In the genomic region with DNA sequence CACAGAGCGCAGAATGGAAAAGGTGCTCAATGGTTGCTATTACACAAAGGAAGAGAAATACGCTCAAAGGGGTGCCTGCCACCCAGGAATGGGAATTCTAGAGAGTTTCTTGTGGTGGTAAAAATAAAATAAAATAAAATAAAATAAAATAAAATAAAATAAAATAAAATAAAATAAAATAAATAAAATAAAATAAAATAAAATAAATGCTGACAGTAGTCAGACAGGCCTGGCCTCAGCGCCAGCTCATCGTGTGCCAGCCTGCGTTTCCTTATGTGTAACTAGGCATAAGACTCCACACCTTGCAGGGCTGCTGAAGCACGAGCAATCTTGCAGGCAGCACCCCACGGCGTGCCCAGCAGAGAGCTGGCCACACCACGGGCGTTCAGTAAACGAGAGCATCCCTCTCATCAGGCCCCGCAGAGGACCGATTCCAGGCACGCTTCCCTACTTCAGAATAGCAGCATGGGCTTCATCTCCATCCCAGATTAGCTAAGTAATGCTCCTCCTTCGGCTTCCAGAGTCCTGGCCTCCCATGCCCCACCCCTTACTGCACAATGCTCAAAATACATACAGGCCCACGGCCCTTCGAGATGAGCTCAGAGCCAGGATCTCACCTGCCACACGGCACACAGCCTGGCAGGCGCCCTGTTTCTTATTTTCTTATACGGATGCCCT, we compare ENCODE assay signal across 17 cellular contexts. TPM values are rescaled to one million over a fixed set of nuclear protein-coding genes. Genes with fewer than 3 reads are reported as not detected.
DNase-seq lines count a peak whose midpoint lies in the region; ATAC-seq, FAIRE-seq and TF ChIP-seq lines count a peak whose summit lies in the region.
"Had no signal": no experiment of that assay in that cellular context is flagged by ENCODE, and none has a peak within 500 bp of the region (broad histone marks: within the 10 kb centered on the region; RNA-seq: fewer than 3 reads in every experiment).

No MANE protein-coding gene starts in this region.

- H3K36me3 Mint-ChIP-seq in MCF 10A (ENCODE audit: insufficient read depth, unreplicated experiment): peaks cover 11% of the 10 kb centered on the region

- no peaks in the 10 kb centered on the region for H3K9me3 Mint-ChIP-seq in MCF 10A (ENCODE audit: unreplicated experiment)
- H3K9me3 Mint-ChIP-seq: activated CD4-positive, alpha-beta memory T cell treated with anti-CD3 and anti-CD28 coated beads for 36 hours; memory B cell; stimulated activated memory B cell treated with anti-CD40 and anti-IgM and Interleukin-4, amounts not matched to agents 10 μg/mL and 1 μg/mL and 100 μg/mL, for 72 hours had no signal

- CTCF ChIA-PET in SK-N-SH (lab: Yijun Ruan, JAX): interaction anchor here (0.6 to 7.9 kb wide), 6 partner anchors 21 to 236 kb away, joined by 3 to 168 read pairs (median 4); partner anchors contain the start of gene NOP53
- CTCF ChIA-PET in MCF 10A (lab: Yijun Ruan, JAX): interaction anchor here (0.6 to 1.7 kb wide), 8 partner anchors 12 to 1113 kb away, joined by 3 to 6 read pairs (median 4); no protein-coding TSS in a partner anchor

- H3K27me3 ChIP-seq in SK-N-SH (ENCODE audit: insufficient read depth): no peaks in the 10 kb centered on the region
- H3K27me3 ChIP-seq in suprapubic skin: no peaks in the 10 kb centered on the region

- no peak for TF ChIP-seq RAD21 in SK-N-SH (IDR thresholded peaks at IDR 0.05; ENCODE audit: low read length)

- H3K27ac ChIP-seq in SK-N-SH (ENCODE audit: low read depth in 2 of 2, low read length in 1 of 2): peak overlapping the region in 1 of 2 experiments; percentile 27; a peak in 1 of 4 replicates
- H3K27ac ChIP-seq in suprapubic skin: peak overlapping the region; percentile 52

- peaks cover 45% of the 10 kb centered on the region for H3K4me1 Mint-ChIP-seq in MCF 10A (ENCODE audit: insufficient read depth, unreplicated experiment)

- DNase-seq in SK-N-SH: no peak
- no peak for DNase-seq in MCF 10A (ENCODE audit: unreplicated experiment)
- DNase-seq in myocyte (ENCODE audit: low read depth): peak; percentile 63
- no peak for DNase-seq in suprapubic skin (ENCODE audit: low spot score in 2 of 2)
- DNase-seq in GF-D8 (lab: John Stamatoyannopoulos, UW): no peak
- DNase-seq in T-helper 9 cell: no peak
- DNase-seq in GM12892 (ENCODE audit: insufficient read length): no peak
- DNase-seq: activated CD4-positive, alpha-beta memory T cell treated with anti-CD3 and anti-CD28 coated beads for 36 hours; activated effector memory CD4-positive, alpha-beta T cell treated with Interleukin-2 at 50 U/mL for 16 hours; Kasumi-1; NCI-H2029; stimulated activated CD4-positive, alpha-beta T cell treated with anti-CD3 and anti-CD28 coated beads, Interleukin-4, amount 100 ng/mL, for 1 hour had no signal

- TF ChIP-seq EP300 in SK-N-SH (IDR thresholded peaks at IDR 0.05; ENCODE audit: borderline replicate concordance in 1 of 2, low read depth in 1 of 2, low read length in 1 of 2) (no peak), suprapubic skin (IDR thresholded peaks at IDR 0.05) (no peak)

- TF ChIP-seq CTCF in SK-N-SH (IDR thresholded peaks at IDR 0.05): no peak
- TF ChIP-seq CTCF in MCF 10A (IDR thresholded peaks at IDR 0.05; ENCODE audit: unreplicated experiment): no peak
- no peak for TF ChIP-seq CTCF in suprapubic skin (IDR thresholded peaks at IDR 0.05)

- FAIRE-seq in GM12892 (lab: Jason Lieb, UNC): no peak
- FAIRE-seq: A204.1 had no signal

- peaks cover 87% of the 10 kb centered on the region for H3K79me2 ChIP-seq in SK-N-SH (ENCODE audit: insufficient read depth)

- peaks cover 38% of the 10 kb centered on the region for H4K20me1 ChIP-seq in SK-N-SH (ENCODE audit: insufficient read depth)

- no peak overlapping the region for H2AFZ ChIP-seq in SK-N-SH (ENCODE audit: low read depth)

- no peaks in the 10 kb centered on the region for H3K27me3 Mint-ChIP-seq in MCF 10A (ENCODE audit: insufficient read depth, unreplicated experiment)
- H3K27me3 Mint-ChIP-seq: activated CD4-positive, alpha-beta memory T cell treated with anti-CD3 and anti-CD28 coated beads for 36 hours; memory B cell; stimulated activated memory B cell treated with anti-CD40 and anti-IgM and Interleukin-4, amounts not matched to agents 10 μg/mL and 1 μg/mL and 100 μg/mL, for 72 hours had no signal

- intact Hi-C loops in MCF 10A (cut with micrococcal nuclease): no loop called here

- H3K4me1 ChIP-seq in SK-N-SH (ENCODE audit: control insufficient read depth in 1 of 2, insufficient read depth in 2 of 2, low read depth in 1 of 2, low read length in 1 of 2): peaks cover 15 to 40% of the 10 kb centered on the region in 2 experiments; a peak in 3 of 4 replicates
- H3K4me1 ChIP-seq in suprapubic skin: peaks cover 84% of the 10 kb centered on the region

- H3K4me3 ChIP-seq in SK-N-SH (ENCODE audit: low read depth in 2 of 2, low read length in 1 of 2): no peak overlapping the region
- H3K4me3 ChIP-seq in suprapubic skin: no peak overlapping the region

- H3K36me3 ChIP-seq in SK-N-SH (replicated peaks in 1 of 2; ENCODE audit: control insufficient read depth in 1 of 2, insufficient read depth in 2 of 2, low read length in 1 of 2) (peaks cover 0 to 7% of the 10 kb centered on the region in 2 experiments), suprapubic skin (no peaks in the 10 kb centered on the region)

- H3K9me3 ChIP-seq in SK-N-SH: no peaks in the 10 kb centered on the region
- H3K9me3 ChIP-seq in suprapubic skin: no peaks in the 10 kb centered on the region

- 0 out of 2 replicates have a peak overlapping the region, but pooled peaks have one; percentile 20 for H3K4me2 ChIP-seq in SK-N-SH

- TF ChIP-seq POLR2A in suprapubic skin (IDR thresholded peaks at IDR 0.05) (no peak), GM12892 (IDR thresholded peaks at IDR 0.05; ENCODE audit: low read depth, low read length) (no peak)

- H3K27ac Mint-ChIP-seq in MCF 10A (ENCODE audit: low read depth, unreplicated experiment): peak overlapping the region; percentile 46
- H3K27ac Mint-ChIP-seq: memory B cell; stimulated activated memory B cell treated with anti-CD40 and anti-IgM and Interleukin-4, amounts not matched to agents 10 μg/mL and 1 μg/mL and 100 μg/mL, for 72 hours had no signal

- 92% methylated on average over 17 of the region's 20 CpGs for WGBS in SK-N-SH (ENCODE audit: low lambda C conversion rate)
- WGBS in suprapubic skin: 36% methylated on average over 20 of the region's 20 CpGs

- POLR2A ChIA-PET in SK-N-SH (lab: Yijun Ruan, JAX): no interaction called here
- POLR2A ChIA-PET in MCF 10A (lab: Yijun Ruan, JAX): interaction anchor here (0.6 to 2.6 kb wide), 12 partner anchors 8 to 160 kb away, joined by 3 to 15 read pairs (median 6); partner anchors contain the start of genes DHX34 and KPTN

- peak overlapping the region; percentile 64 for H3K4me3 Mint-ChIP-seq in MCF 10A (ENCODE audit: unreplicated experiment)
- H3K4me3 Mint-ChIP-seq: activated CD4-positive, alpha-beta memory T cell treated with anti-CD3 and anti-CD28 coated beads for 36 hours; memory B cell; stimulated activated memory B cell treated with anti-CD40 and anti-IgM and Interleukin-4, amounts not matched to agents 10 μg/mL and 1 μg/mL and 100 μg/mL, for 72 hours had no signal

- BruUV-seq in MCF 10A (replicated peaks; lab: Mats Ljungman, UMichigan): no TSS peak

- no peaks in the 10 kb centered on the region for H3K9me2 ChIP-seq in SK-N-SH

- no peak for ATAC-seq in SK-N-SH treated with all-trans-retinoic acid at 6 μM for 48 hours
- ATAC-seq: HCT116; stimulated activated memory B cell treated with anti-CD40 and anti-IgM and Interleukin-4, amounts not matched to agents 10 μg/mL and 1 μg/mL and 100 μg/mL, for 72 hours had no signal

- no peak overlapping the region for H3K9ac ChIP-seq in SK-N-SH

- no peaks in the 10 kb centered on the region for H3F3A ChIP-seq in SK-N-SH (replicated peaks; ENCODE audit: insufficient read depth)

TF ChIP-seq in SK-N-SH, 30 proteins besides CTCF, POLR2A, EP300 and RAD21 (continues in another document):
- TF ChIP-seq FOXJ3 (CRISPR knock-in tag; IDR thresholded peaks at IDR 0.05) (no peak), FOXM1 (IDR thresholded peaks at IDR 0.05; ENCODE audit: low read depth) (no peak), RXRA (IDR thresholded peaks at IDR 0.05; ENCODE audit: borderline replicate concordance, low read depth) (no peak), MXI1 (IDR thresholded peaks at IDR 0.05; ENCODE audit: low read depth, low read length) (no peak), NRF1 (IDR thresholded peaks at IDR 0.05; ENCODE audit: low read depth, low read length) (no peak)

RNA-seq across cellular contexts. Expression of gene NAPA, which starts 5.6 kb away (rescaled TPM):
- 80.0 and 84.1 TPM in 2 replicates for polyA plus RNA-seq in SK-N-SH (2012; rRNA removed)
- 52.6 and 63.9 TPM in 2 replicates for polyA plus RNA-seq in SK-N-SH (2012; cell fraction: cytosol; rRNA removed)
- polyA plus RNA-seq in SK-N-SH (2012; cell fraction: nucleus; rRNA removed): 84.9 and 99.7 TPM in 2 replicates
- total RNA-seq in MCF 10A (2022): 72.1 and 73.2 TPM in 2 replicates
- total RNA-seq in myocyte: 195 and 246 TPM in 2 replicates
- polyA plus RNA-seq in myocyte (2012): 153 TPM
- 100 to 1,000 TPM; 170 to 232 (median 193) TPM for total RNA-seq in suprapubic skin
- 51.0 TPM for polyA plus RNA-seq in GM12892 (2012; ENCODE audit: missing spikeins)

RNA-seq across cellular contexts. Expression of gene KPTN, which starts 25.3 kb away (rescaled TPM):
- polyA plus RNA-seq in SK-N-SH (2012; rRNA removed): 15.8 and 17.7 TPM in 2 replicates
- polyA plus RNA-seq in SK-N-SH (2012; cell fraction: cytosol; rRNA removed): 6.3 and 8.9 TPM in 2 replicates
- 64.6 and 79.2 TPM in 2 replicates for polyA plus RNA-seq in SK-N-SH (2012; cell fraction: nucleus; rRNA removed)
- total RNA-seq in MCF 10A (2022): 9.7 and 17.6 TPM in 2 replicates
- 5.7 and 12.5 TPM in 2 replicates for total RNA-seq in myocyte
- 12.6 TPM for polyA plus RNA-seq in myocyte (2012)
- 10 to 100 TPM in 1 of 4 donors, 1 to 10 TPM in 3; 4.3 to 16.3 (median 5.9) TPM for total RNA-seq in suprapubic skin
- 8.5 TPM for polyA plus RNA-seq in GM12892 (2012; ENCODE audit: missing spikeins)

RNA-seq across cellular contexts. Expression of gene SLC8A2, which starts 37.6 kb away (rescaled TPM):
- 0.29 and 0.58 TPM in 2 replicates for polyA plus RNA-seq in SK-N-SH (2012; rRNA removed)
- 0.26 and 0.45 TPM in 2 replicates for polyA plus RNA-seq in SK-N-SH (2012; cell fraction: cytosol; rRNA removed)
- 0.56 and 0.79 TPM in 2 replicates for polyA plus RNA-seq in SK-N-SH (2012; cell fraction: nucleus; rRNA removed)
- 0.54 TPM in 1 of 2 replicates, not detected in the other for total RNA-seq in MCF 10A (2022)
- not detected in 2 replicates for total RNA-seq in myocyte
- 0.08 TPM for polyA plus RNA-seq in myocyte (2012)
- total RNA-seq in suprapubic skin: 1 to 10 TPM in 1 of 4 donors, under 1 TPM in 2, not detected in 1; 0.26 to 1.2 (median 0.38) TPM
- polyA plus RNA-seq in GM12892 (2012; ENCODE audit: missing spikeins): 0.04 TPM
